Comparison of ENCODE assay signal across 2 cellular contexts in genomic region chr3:194399874-194400411, GRCh38.
TF ChIP-seq lines count a peak whose summit lies in the region.

No MANE protein-coding gene starts in this region.

TF ChIP-seq in HepG2, 621 proteins besides CTCF, POLR2A, EP300 and RAD21:
- no peak for TF ChIP-seq BHLHE40 (IDR thresholded peaks at IDR 0.05; ENCODE audit: low read length)
- peak; percentile 46 for TF ChIP-seq MNT (IDR thresholded peaks at IDR 0.05)
- no peak for TF ChIP-seq ZNF350 (CRISPR knock-in tag; IDR thresholded peaks at IDR 0.05; ENCODE audit: borderline replicate concordance, low read depth)
- no peak for TF ChIP-seq TRAFD1 (CRISPR knock-in tag; IDR thresholded peaks at IDR 0.05; ENCODE audit: borderline replicate concordance)
- no peak for TF ChIP-seq TERF1 (CRISPR knock-in tag; IDR thresholded peaks at IDR 0.05)
- TF ChIP-seq EZH2 (conservative IDR thresholded peaks at IDR 0.05; ENCODE audit: low read depth, low read length): no peak

TF ChIP-seq in GM23338, 12 proteins besides CTCF, POLR2A, EP300 and RAD21:
- TF ChIP-seq NANOG (IDR thresholded peaks at IDR 0.05; ENCODE audit: borderline replicate concordance) (no peak), POLR2AphosphoS5 (IDR thresholded peaks at IDR 0.05; ENCODE audit: low read depth) (no peak), ZNF331 (CRISPR knock-in tag; IDR thresholded peaks at IDR 0.05; ENCODE audit: low read depth) (no peak), EZH2phosphoT487 (IDR thresholded peaks at IDR 0.05; ENCODE audit: unreplicated experiment) (no peak)
